ENCODE assay signal across 1 cellular context in genomic region chr5:135034186-135034962, GRCh38.
A peak's percentile ranks its signal among the peaks of the same experiment; 100 is the strongest.
TF ChIP-seq lines count a peak whose summit lies in the region.

TSS of gene PITX1 (minus strand) at chr5:135034228. CDS start at chr5:135033881, 347 bp downstream.

TF ChIP-seq in K562, 482 proteins besides CTCF, POLR2A, EP300 and RAD21 (continues in another document):
- TF ChIP-seq EP400 (IDR thresholded peaks at IDR 0.05) (peak; percentile 75), ZNF436 (CRISPR knock-in tag; IDR thresholded peaks at IDR 0.05) (no peak), ZNF384 (IDR thresholded peaks at IDR 0.05; ENCODE audit: low read depth, low read length) (no peak), KLF16 (IDR thresholded peaks at IDR 0.05) (no peak), SUPT5H (IDR thresholded peaks at IDR 0.05) (peak; percentile 79), ZNF583 (CRISPR knock-in tag; IDR thresholded peaks at IDR 0.05) (peak; percentile 35; the same call in 1 of the 2 replicates), NFIC (IDR thresholded peaks at IDR 0.05) (peak; percentile 59), TOE1 (IDR thresholded peaks at IDR 0.05; ENCODE audit: borderline replicate concordance) (peak; percentile 60; the same call in 1 of the 2 replicates), TOE1 (CRISPR knock-in tag; IDR thresholded peaks at IDR 0.05; ENCODE audit: borderline replicate concordance, low read depth) (no peak), HDAC1 (IDR thresholded peaks at IDR 0.05) (peak in 1 of 2 experiments; percentile 75; a peak in 2 of 4 replicates), ZBTB17 (CRISPR knock-in tag; IDR thresholded peaks at IDR 0.05) (peak; percentile 91), POLR2AphosphoS5 (IDR thresholded peaks at IDR 0.05; ENCODE audit: control insufficient read depth, insufficient read depth, low read depth, low read length) (0 out of 2 replicates have a peak, but pooled peaks have one; percentile 55), CXXC5 (CRISPR knock-in tag; IDR thresholded peaks at IDR 0.05) (peak; percentile 77), MEIS2 (IDR thresholded peaks at IDR 0.05; ENCODE audit: partially characterized antibody) (peak; percentile 22), KDM1A (IDR thresholded peaks at IDR 0.05) (peak in 1 of 2 experiments; percentile 80; a peak in 2 of 4 replicates), SMARCC2 (IDR thresholded peaks at IDR 0.05; ENCODE audit: low read depth) (0 out of 2 replicates have a peak, but pooled peaks have one; percentile 23), ZNF239 (CRISPR knock-in tag; IDR thresholded peaks at IDR 0.05) (no peak), CHD2 (IDR thresholded peaks at IDR 0.05; ENCODE audit: low read depth, low read length) (no peak; the same call in 1 of the 2 replicates), ZFX (CRISPR knock-in tag; IDR thresholded peaks at IDR 0.05) (peak; percentile 95), NBN (IDR thresholded peaks at IDR 0.05; ENCODE audit: low read depth) (peak; percentile 65; the same call in 1 of the 2 replicates), XRCC5 (IDR thresholded peaks at IDR 0.05; ENCODE audit: low read depth, low read length) (peak; percentile 6; the same call in 1 of the 2 replicates), BRD4 (IDR thresholded peaks at IDR 0.05) (0 out of 2 replicates have a peak, but pooled peaks have one; percentile 47), BACH1 (tag; IDR thresholded peaks at IDR 0.05) (no peak), GTF2E2 (tag; IDR thresholded peaks at IDR 0.05) (peak; percentile 70; the same call in 1 of the 2 replicates), ZNF175 (CRISPR knock-in tag; IDR thresholded peaks at IDR 0.05; ENCODE audit: low read depth) (no peak), ELF4 (CRISPR knock-in tag; IDR thresholded peaks at IDR 0.05) (peak; percentile 38; the same call in 1 of the 2 replicates), UBTF (IDR thresholded peaks at IDR 0.05; ENCODE audit: borderline replicate concordance in 1 of 2, low read depth in 2 of 2, low read length in 2 of 2) (peak; percentile 72 to 76; a peak in 3 of 4 replicates), TBP (optimal IDR thresholded peaks at IDR 0.05; ENCODE audit: low read depth, low read length) (peak; percentile 60), JUND (IDR thresholded peaks at IDR 0.05; ENCODE audit: borderline replicate concordance, low read depth, low read length) (peak; percentile 20; the same call in 1 of the 2 replicates), JUND (tag; IDR thresholded peaks at IDR 0.05; ENCODE audit: borderline replicate concordance, low read depth, low read length) (peak; percentile 15; the same call in 1 of the 3 replicates), CREB3 (tag; conservative IDR thresholded peaks at IDR 0.05; ENCODE audit: low read depth) (peak; percentile 67; the same call in 1 of the 2 replicates), DMBX1 (CRISPR knock-in tag; IDR thresholded peaks at IDR 0.05; ENCODE audit: borderline replicate concordance) (peak; percentile 63), NCOA6 (IDR thresholded peaks at IDR 0.05) (peak; percentile 74), RBFOX2 (IDR thresholded peaks at IDR 0.05; ENCODE audit: low read depth, low read length) (peak; percentile 84), L3MBTL2 (IDR thresholded peaks at IDR 0.05) (peak; percentile 97), KAT8 (IDR thresholded peaks at IDR 0.05; ENCODE audit: low read depth) (no peak), CSDE1 (IDR thresholded peaks at IDR 0.05) (no peak), ZNF76 (CRISPR knock-in tag; IDR thresholded peaks at IDR 0.05; ENCODE audit: borderline replicate concordance) (0 out of 2 replicates have a peak, but pooled peaks have one; percentile 23), PHF8 (IDR thresholded peaks at IDR 0.05; ENCODE audit: borderline replicate concordance, low read length) (peak; percentile 68; the same call in 1 of the 2 replicates), ZNF589 (CRISPR knock-in tag; IDR thresholded peaks at IDR 0.05; ENCODE audit: low read depth) (peak; percentile 61; the same call in 1 of the 2 replicates), PBX2 (CRISPR knock-in tag; IDR thresholded peaks at IDR 0.05; ENCODE audit: low read depth) (peak; percentile 54), PBX2 (tag; conservative IDR thresholded peaks at IDR 0.05; ENCODE audit: low read depth) (peak; percentile 37; the same call in 1 of the 2 replicates), GATAD2A (IDR thresholded peaks at IDR 0.05) (peak; percentile 73; the same call in 1 of the 2 replicates), FOXK2 (conservative IDR thresholded peaks at IDR 0.05 in 1 of 2, IDR thresholded peaks at IDR 0.05 in 1 of 2; ENCODE audit: low read depth in 2 of 2) (no peak), TAF15 (IDR thresholded peaks at IDR 0.05; ENCODE audit: low read depth, low read length) (no peak), MCM7 (IDR thresholded peaks at IDR 0.05) (no peak), CTBP1 (IDR thresholded peaks at IDR 0.05; ENCODE audit: borderline replicate concordance) (peak; percentile 81), SIN3B (IDR thresholded peaks at IDR 0.05; ENCODE audit: low read depth) (0 out of 2 replicates have a peak, but pooled peaks have one; percentile 11), SMAD4 (CRISPR knock-in tag; conservative IDR thresholded peaks at IDR 0.05) (peak; percentile 77), RNF2 (IDR thresholded peaks at IDR 0.05) (peak; percentile 82)
- TF ChIP-seq, protein P1, sequence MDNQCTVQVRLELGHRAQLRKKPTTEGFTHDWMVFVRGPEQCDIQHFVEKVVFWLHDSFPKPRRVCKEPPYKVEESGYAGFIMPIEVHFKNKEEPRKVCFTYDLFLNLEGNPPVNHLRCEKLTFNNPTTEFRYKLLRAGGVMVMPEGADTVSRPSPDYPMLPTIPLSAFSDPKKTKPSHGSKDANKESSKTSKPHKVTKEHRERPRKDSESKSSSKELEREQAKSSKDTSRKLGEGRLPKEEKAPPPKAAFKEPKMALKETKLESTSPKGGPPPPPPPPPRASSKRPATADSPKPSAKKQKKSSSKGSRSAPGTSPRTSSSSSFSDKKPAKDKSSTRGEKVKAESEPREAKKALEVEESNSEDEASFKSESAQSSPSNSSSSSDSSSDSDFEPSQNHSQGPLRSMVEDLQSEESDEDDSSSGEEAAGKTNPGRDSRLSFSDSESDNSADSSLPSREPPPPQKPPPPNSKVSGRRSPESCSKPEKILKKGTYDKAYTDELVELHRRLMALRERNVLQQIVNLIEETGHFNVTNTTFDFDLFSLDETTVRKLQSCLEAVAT (IDR thresholded peaks at IDR 0.05), result peak in 1 of 2 experiments; percentile 84; a peak in 2 of 4 replicates
- TF ChIP-seq, protein P2, sequence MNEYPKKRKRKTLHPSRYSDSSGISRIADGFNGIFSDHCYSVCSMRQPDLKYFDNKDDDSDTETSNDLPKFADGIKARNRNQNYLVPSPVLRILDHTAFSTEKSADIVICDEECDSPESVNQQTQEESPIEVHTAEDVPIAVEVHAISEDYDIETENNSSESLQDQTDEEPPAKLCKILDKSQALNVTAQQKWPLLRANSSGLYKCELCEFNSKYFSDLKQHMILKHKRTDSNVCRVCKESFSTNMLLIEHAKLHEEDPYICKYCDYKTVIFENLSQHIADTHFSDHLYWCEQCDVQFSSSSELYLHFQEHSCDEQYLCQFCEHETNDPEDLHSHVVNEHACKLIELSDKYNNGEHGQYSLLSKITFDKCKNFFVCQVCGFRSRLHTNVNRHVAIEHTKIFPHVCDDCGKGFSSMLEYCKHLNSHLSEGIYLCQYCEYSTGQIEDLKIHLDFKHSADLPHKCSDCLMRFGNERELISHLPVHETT (CRISPR knock-in tag; conservative IDR thresholded peaks at IDR 0.05 in 1 of 2, IDR thresholded peaks at IDR 0.05 in 1 of 2), result peak in 1 of 2 experiments; percentile 85; a peak in 2 of 4 replicates
- TF ChIP-seq, protein P3, sequence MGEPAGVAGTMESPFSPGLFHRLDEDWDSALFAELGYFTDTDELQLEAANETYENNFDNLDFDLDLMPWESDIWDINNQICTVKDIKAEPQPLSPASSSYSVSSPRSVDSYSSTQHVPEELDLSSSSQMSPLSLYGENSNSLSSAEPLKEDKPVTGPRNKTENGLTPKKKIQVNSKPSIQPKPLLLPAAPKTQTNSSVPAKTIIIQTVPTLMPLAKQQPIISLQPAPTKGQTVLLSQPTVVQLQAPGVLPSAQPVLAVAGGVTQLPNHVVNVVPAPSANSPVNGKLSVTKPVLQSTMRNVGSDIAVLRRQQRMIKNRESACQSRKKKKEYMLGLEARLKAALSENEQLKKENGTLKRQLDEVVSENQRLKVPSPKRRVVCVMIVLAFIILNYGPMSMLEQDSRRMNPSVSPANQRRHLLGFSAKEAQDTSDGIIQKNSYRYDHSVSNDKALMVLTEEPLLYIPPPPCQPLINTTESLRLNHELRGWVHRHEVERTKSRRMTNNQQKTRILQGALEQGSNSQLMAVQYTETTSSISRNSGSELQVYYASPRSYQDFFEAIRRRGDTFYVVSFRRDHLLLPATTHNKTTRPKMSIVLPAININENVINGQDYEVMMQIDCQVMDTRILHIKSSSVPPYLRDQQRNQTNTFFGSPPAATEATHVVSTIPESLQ (CRISPR knock-in tag; IDR thresholded peaks at IDR 0.05), result peak; percentile 75; the same call in 1 of the 2 replicates
